Comparison of ENCODE assay signal across 23 cellular contexts in genomic region chr7:2074694-2075093, GRCh38.
DNase-seq lines count a peak whose midpoint lies in the region; ATAC-seq and TF ChIP-seq lines count a peak whose summit lies in the region.
"Had no signal": no experiment of that assay in that cellular context is flagged by ENCODE, and none has a peak within 500 bp of the region (broad histone marks: within the 10 kb centered on the region; RNA-seq: fewer than 3 reads in every experiment).

No MANE protein-coding gene starts in this region.

- no peak overlapping the region for H3K56ac ChIP-seq in H9 (ENCODE audit: insufficient read length, low read depth, low read length)

- POLR2A ChIA-PET in WTC11 (lab: Charles Lee), result no interaction called here

- no peak overlapping the region for H4K5ac ChIP-seq in H9 (ENCODE audit: insufficient read length, low read depth, low read length)

- peaks cover 60 to 100% (median 97%) of the 10 kb centered on the region in 10 experiments for H3K4me1 ChIP-seq in BLaER1 treated with 17β-estradiol and CSF1 and Interleukin-3, amounts not matched to agents 10 nM and 100 nM
- H3K4me1 ChIP-seq in H9 (ENCODE audit: insufficient read depth, low read length), result no peaks in the 10 kb centered on the region
- peaks cover 5% of the 10 kb centered on the region for H3K4me1 ChIP-seq in psoas muscle
- H3K4me1 ChIP-seq: A549 had no signal

- H3K23me2 ChIP-seq in H9 (ENCODE audit: insufficient read length, low read depth, low read length, poor library complexity, severe bottlenecking), result no peaks in the 10 kb centered on the region

- no peak overlapping the region for H2AFZ ChIP-seq in H9 (ENCODE audit: low read length)

- CTCF ChIA-PET in WTC11 (lab: Charles Lee), result no interaction called here

- H4K8ac ChIP-seq in H9 (replicated peaks; ENCODE audit: insufficient read length, low read depth, low read length), result no peak overlapping the region

- H3K36me3 Mint-ChIP-seq in H9 (ENCODE audit: insufficient read depth in 1 of 3, low read depth in 3 of 3), result peaks cover 0 to 1% (median 0%) of the 10 kb centered on the region in 3 experiments; a peak in 2 of 7 replicates
- H3K36me3 Mint-ChIP-seq in WTC11, result no peaks in the 10 kb centered on the region

- peak overlapping the region; percentile 51 to 99 (median 96) for H3K4me2 ChIP-seq in BLaER1 treated with 17β-estradiol and CSF1 and Interleukin-3, amounts not matched to agents 10 nM and 100 nM
- H3K4me2 ChIP-seq in H9 (ENCODE audit: insufficient read depth, insufficient read length, low read length), result no peak overlapping the region
- H3K4me2 ChIP-seq: A549 had no signal

- DNase-seq in H9 (no peak), WTC11 (ENCODE audit: low spot score) (no peak), psoas muscle (peak in 1 of 2 donors; percentile 65), superior temporal gyrus (ENCODE audit: extremely low spot score) (no peak)
- DNase-seq: CD4-positive, CD25-positive, alpha-beta regulatory T cell; KBM-7; MG63; NCI-H1092 treated with DMSO at 0.1 percent for 48 hours; NCI-H1436; NCI-H187; NCI-H2081 treated with DMSO at 0.1 percent for 48 hours; NCI-H2171; NCI-H226; NCI-H510A; NCI-H69; SHP77 treated with DMSO at 0.1 percent for 48 hours; T-helper 1 cell had no signal

- H3K36me3 ChIP-seq in BLaER1 treated with 17β-estradiol and CSF1 and Interleukin-3, amounts not matched to agents 10 nM and 100 nM, result peaks cover 13 to 40% (median 27%) of the 10 kb centered on the region in 11 experiments
- no peaks in the 10 kb centered on the region for H3K36me3 ChIP-seq in psoas muscle (ENCODE audit: insufficient read depth in 1 of 2, low read depth in 1 of 2)
- H3K36me3 ChIP-seq: MG63 had no signal

- H3K27me3 Mint-ChIP-seq in H9 (ENCODE audit: low read depth) (no peaks in the 10 kb centered on the region), WTC11 (ENCODE audit: low read depth) (no peaks in the 10 kb centered on the region)
- H3K27me3 Mint-ChIP-seq: CD4-positive, CD25-positive, alpha-beta regulatory T cell had no signal

- H3K9me3 ChIP-seq in BLaER1 treated with 17β-estradiol and CSF1 and Interleukin-3, amounts not matched to agents 10 nM and 100 nM (replicated peaks in 1 of 11), result peaks cover 0 to 11% (median 4%) of the 10 kb centered on the region in 11 experiments; a peak in 6 of 22 replicates
- H3K9me3 ChIP-seq in H9 (ENCODE audit: control insufficient read depth, low read depth, low read length) (no peaks in the 10 kb centered on the region), psoas muscle (no peaks in the 10 kb centered on the region)
- H3K9me3 ChIP-seq: A549, MG63 had no signal

- H3T11ph ChIP-seq in H9 (ENCODE audit: low read length), result no peak overlapping the region

- intact Hi-C loops in psoas muscle (cut with DNase I), result no loop called here

- TF ChIP-seq CTCF in H9 (conservative IDR thresholded peaks at IDR 0.05) (no peak), WTC11 (IDR thresholded peaks at IDR 0.05) (no peak), psoas muscle (IDR thresholded peaks at IDR 0.05) (no peak)

- H3K9me3 Mint-ChIP-seq in H9 (no peaks in the 10 kb centered on the region), WTC11 (no peaks in the 10 kb centered on the region)
- H3K9me3 Mint-ChIP-seq: CD4-positive, CD25-positive, alpha-beta regulatory T cell had no signal

- H3K79me1 ChIP-seq in H9 (ENCODE audit: insufficient read depth, low read depth, low read length, poor library complexity, severe bottlenecking), result no peaks in the 10 kb centered on the region

- no peak overlapping the region for H3K4me3 ChIP-seq in BLaER1 treated with 17β-estradiol and CSF1 and Interleukin-3, amounts not matched to agents 10 nM and 100 nM
- no peak overlapping the region for H3K4me3 ChIP-seq in psoas muscle
- H3K4me3 ChIP-seq: A549, MG63 had no signal

- no peak overlapping the region for H4K91ac ChIP-seq in H9 (ENCODE audit: insufficient read length, low read depth, low read length)

- no peak overlapping the region for H2BK120ac ChIP-seq in H9 (ENCODE audit: low read depth, low read length, poor library complexity, severe bottlenecking)

- peak overlapping the region in 3 of 11 experiments; percentile 34 to 61 (median 40); a peak in 6 of 22 replicates for H3K9ac ChIP-seq in BLaER1 treated with 17β-estradiol and CSF1 and Interleukin-3, amounts not matched to agents 10 nM and 100 nM
- H3K9ac ChIP-seq in H9 (ENCODE audit: extremely low read depth, insufficient read length, low read length), result no peak overlapping the region

- peak overlapping the region in 3 of 11 experiments; percentile 10 to 11 (median 11); a peak in 1 of 22 replicates for H3K27ac ChIP-seq in BLaER1 treated with 17β-estradiol and CSF1 and Interleukin-3, amounts not matched to agents 10 nM and 100 nM
- H3K27ac ChIP-seq in H9 (ENCODE audit: insufficient read length, low read depth, low read length) (no peak overlapping the region), psoas muscle (no peak overlapping the region)
- H3K27ac ChIP-seq: A549, RWPE1 had no signal

- H3K14ac ChIP-seq in H9 (ENCODE audit: insufficient read depth, low read length), result no peak overlapping the region

- WGBS in H9 (ENCODE audit: extremely low coverage, insufficient read length, low lambda C conversion rate), result no CpG with 5 or more reads among the region's 17 CpGs
- WGBS in psoas muscle, 3 donors, result 33 to 45% (median 40%) methylated on average over 17 of the region's 17 CpGs

- peaks cover 0 to 64% (median 0%) of the 10 kb centered on the region in 11 experiments; a peak in 8 of 22 replicates for H3K27me3 ChIP-seq in BLaER1 treated with 17β-estradiol and CSF1 and Interleukin-3, amounts not matched to agents 10 nM and 100 nM
- H3K27me3 ChIP-seq in H9 (ENCODE audit: insufficient read depth, low read length) (no peaks in the 10 kb centered on the region), psoas muscle (ENCODE audit: insufficient read depth in 3 of 3, low read length in 2 of 3) (no peaks in the 10 kb centered on the region)
- H3K27me3 ChIP-seq: MG63 had no signal

- no peak overlapping the region for H3K18ac ChIP-seq in H9 (ENCODE audit: insufficient read length, low read depth, low read length)

- no peak overlapping the region for H3K23ac ChIP-seq in H9 (ENCODE audit: insufficient read length, low read depth, low read length)

- H3K4me1 Mint-ChIP-seq in H9, result peaks cover 6 to 27% of the 10 kb centered on the region in 2 experiments
- H3K4me1 Mint-ChIP-seq in WTC11, result peaks cover 4% of the 10 kb centered on the region

- no peak overlapping the region for H3K4ac ChIP-seq in H9 (ENCODE audit: low read depth, low read length)

- H2BK12ac ChIP-seq in H9 (ENCODE audit: insufficient read length, low read depth, low read length), result no peak overlapping the region

- H3K27ac Mint-ChIP-seq in H9, result peak overlapping the region in 2 of 3 experiments; percentile 64 to 81; a peak in 1 of 7 replicates
- H3K27ac Mint-ChIP-seq in WTC11, result peak overlapping the region; percentile 36; the same call in 1 of the 2 replicates

- no peak overlapping the region; the same call in 1 of the 2 replicates for H2BK15ac ChIP-seq in H9 (ENCODE audit: low read depth, low read length)

- no peaks in the 10 kb centered on the region for H3K79me2 ChIP-seq in H9 (ENCODE audit: insufficient read depth, low read length)

- H2BK20ac ChIP-seq in H9 (ENCODE audit: low read depth, low read length, poor library complexity, severe bottlenecking), result no peak overlapping the region

- no peak overlapping the region for H2BK5ac ChIP-seq in H9 (ENCODE audit: insufficient read length, low read length)

- H3K4me3 Mint-ChIP-seq in H9 (no peak overlapping the region), WTC11 (no peak overlapping the region)
- H3K4me3 Mint-ChIP-seq: CD4-positive, CD25-positive, alpha-beta regulatory T cell had no signal

- no peak for ATAC-seq in WTC11
- ATAC-seq in psoas muscle, result peak; percentile 63 to 87 (median 76)
- ATAC-seq in GM21723 (IDR thresholded peaks at IDR 0.05; ENCODE audit: unreplicated experiment), result no peak
- ATAC-seq in HG03196 (IDR thresholded peaks at IDR 0.05; ENCODE audit: unreplicated experiment), result no peak
- ATAC-seq: A549, Panc1 had no signal

- peaks cover 67 to 100% (median 100%) of the 10 kb centered on the region in 11 experiments for H4K20me1 ChIP-seq in BLaER1 treated with 17β-estradiol and CSF1 and Interleukin-3, amounts not matched to agents 10 nM and 100 nM
- H4K20me1 ChIP-seq in H9 (ENCODE audit: control insufficient read depth, insufficient read depth, insufficient read length), result no peaks in the 10 kb centered on the region

- H2AK5ac ChIP-seq in H9 (ENCODE audit: insufficient read length, low read length), result no peak overlapping the region

TF ChIP-seq in WTC11, 78 proteins besides CTCF, POLR2A, EP300 and RAD21:
- TF ChIP-seq ZNF138 (CRISPR knock-in tag; conservative IDR thresholded peaks at IDR 0.05) (no peak), HMGA2 (CRISPR knock-in tag; IDR thresholded peaks at IDR 0.05) (no peak), ESRRA (CRISPR knock-in tag; IDR thresholded peaks at IDR 0.05; ENCODE audit: borderline replicate concordance) (no peak), GABPB1 (CRISPR knock-in tag; IDR thresholded peaks at IDR 0.05) (no peak), SMAD3 (CRISPR knock-in tag; IDR thresholded peaks at IDR 0.05; ENCODE audit: borderline replicate concordance) (no peak), ZNF425 (CRISPR knock-in tag; conservative IDR thresholded peaks at IDR 0.05) (no peak), NFYB (CRISPR knock-in tag; conservative IDR thresholded peaks at IDR 0.05; ENCODE audit: low read depth) (no peak), ETV6 (CRISPR knock-in tag; IDR thresholded peaks at IDR 0.05) (no peak)

Comparison
In these comparisons a context has a peak if more than half of its experiments do, and no peak if none do; other contexts are left out.
1. ATAC-seq: peak in psoas muscle (4 of 4); none in WTC11 (single experiment), GM21723 (single experiment) and HG03196 (single experiment).